In the genomic region with DNA sequence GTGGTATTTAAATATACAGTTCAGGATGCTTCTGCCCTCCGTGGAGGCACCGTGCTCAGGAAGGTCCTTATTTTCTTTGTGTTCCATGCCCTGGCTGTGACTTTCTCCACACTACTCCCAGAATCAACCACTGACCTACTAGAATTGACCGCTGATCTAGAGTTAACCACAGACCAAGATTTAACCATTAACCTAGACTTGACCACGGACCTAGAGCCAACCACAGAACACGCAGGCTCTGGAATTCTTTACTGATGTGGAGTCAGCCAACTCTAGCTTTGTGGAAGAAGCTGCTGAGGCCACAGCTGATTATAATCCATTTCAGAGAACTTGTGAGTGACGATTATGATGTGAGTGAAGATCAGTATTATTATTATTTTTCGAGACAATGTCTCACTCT, we compare ENCODE assay signal across 19 cellular contexts.
"Had no signal": no experiment of that assay in that cellular context is flagged by ENCODE, and none has a peak within 500 bp of the region (broad histone marks: within the 10 kb centered on the region; RNA-seq: fewer than 3 reads in every experiment).

No MANE protein-coding gene starts in this region.

- H3K9me3 ChIP-seq: gastroesophageal sphincter, prostate gland, right atrium auricular region, suprapubic skin had no signal

- H2AFZ ChIP-seq: neural progenitor cell had no signal

- H3K36me3 ChIP-seq: neural progenitor cell, prostate gland, transverse colon had no signal

- H3K4me1 ChIP-seq: prostate gland had no signal

- H3K4me3 ChIP-seq: coronary artery, gastroesophageal sphincter, heart left ventricle, left lung, lung, neural progenitor cell, prostate gland, right atrium auricular region, suprapubic skin, transverse colon had no signal

- ATAC-seq: gastroesophageal sphincter; heart left ventricle; left lung; naive thymus-derived CD8-positive, alpha-beta T cell; stimulated activated naive CD8-positive, alpha-beta T cell treated with anti-CD3 and anti-CD28 coated beads, Interleukin-15, amount 100 ng/mL, for 72 hours had no signal

- H3K4me3 Mint-ChIP-seq: activated naive CD4-positive, alpha-beta T cell treated with anti-CD3 and anti-CD28 coated beads, Interleukin-2, amount 50 U/mL, for 24 hours; naive thymus-derived CD8-positive, alpha-beta T cell; neural progenitor cell; stimulated activated naive CD8-positive, alpha-beta T cell treated with anti-CD3 and anti-CD28 coated beads, Interleukin-15, amount 100 ng/mL, for 72 hours had no signal

- H3K27me3 ChIP-seq: gastroesophageal sphincter, heart left ventricle, left lung, neural progenitor cell, right atrium auricular region, suprapubic skin, transverse colon had no signal

- H3K9me3 Mint-ChIP-seq: activated naive CD4-positive, alpha-beta T cell treated with anti-CD3 and anti-CD28 coated beads, Interleukin-2, amount 50 U/mL, for 24 hours had no signal

- H3K4me2 ChIP-seq: neural progenitor cell had no signal

- H3K27me3 Mint-ChIP-seq: activated naive CD4-positive, alpha-beta T cell treated with anti-CD3 and anti-CD28 coated beads, Interleukin-2, amount 50 U/mL, for 24 hours; naive thymus-derived CD8-positive, alpha-beta T cell; stimulated activated naive CD8-positive, alpha-beta T cell treated with anti-CD3 and anti-CD28 coated beads, Interleukin-15, amount 100 ng/mL, for 72 hours had no signal

- H3K27ac ChIP-seq: coronary artery, gastroesophageal sphincter, heart left ventricle, neural progenitor cell, prostate gland, right atrium auricular region, suprapubic skin, transverse colon, WERI-Rb-1 had no signal

- H3K9ac ChIP-seq: neural progenitor cell had no signal

- H3K27ac Mint-ChIP-seq: activated naive CD4-positive, alpha-beta T cell treated with anti-CD3 and anti-CD28 coated beads, Interleukin-2, amount 50 U/mL, for 24 hours; naive thymus-derived CD8-positive, alpha-beta T cell; neural progenitor cell had no signal

- DNase-seq: activated gamma-delta T cell treated with Interleukin-2 at 50 U/mL for 16 hours; activated T-cell treated with anti-CD3 and anti-CD28 coated beads, Interleukin-2, amount 50 U/mL, for 1 hour; aorta; heart left ventricle; islet precursor cell; left lung; naive thymus-derived CD8-positive, alpha-beta T cell; stimulated activated CD4-positive, alpha-beta T cell treated with anti-CD3 and anti-CD28 coated beads, Interleukin-12 subunit alpha, Interleukin-12 subunit beta, amount 100 ng/mL, for 4 hours; stimulated activated naive CD8-positive, alpha-beta T cell treated with anti-CD3 and anti-CD28 coated beads, Interleukin-15, amount 100 ng/mL, for 72 hours; transverse colon; WERI-Rb-1 had no signal
